ENCODE assay signal across 20 cellular contexts in the genomic region with DNA sequence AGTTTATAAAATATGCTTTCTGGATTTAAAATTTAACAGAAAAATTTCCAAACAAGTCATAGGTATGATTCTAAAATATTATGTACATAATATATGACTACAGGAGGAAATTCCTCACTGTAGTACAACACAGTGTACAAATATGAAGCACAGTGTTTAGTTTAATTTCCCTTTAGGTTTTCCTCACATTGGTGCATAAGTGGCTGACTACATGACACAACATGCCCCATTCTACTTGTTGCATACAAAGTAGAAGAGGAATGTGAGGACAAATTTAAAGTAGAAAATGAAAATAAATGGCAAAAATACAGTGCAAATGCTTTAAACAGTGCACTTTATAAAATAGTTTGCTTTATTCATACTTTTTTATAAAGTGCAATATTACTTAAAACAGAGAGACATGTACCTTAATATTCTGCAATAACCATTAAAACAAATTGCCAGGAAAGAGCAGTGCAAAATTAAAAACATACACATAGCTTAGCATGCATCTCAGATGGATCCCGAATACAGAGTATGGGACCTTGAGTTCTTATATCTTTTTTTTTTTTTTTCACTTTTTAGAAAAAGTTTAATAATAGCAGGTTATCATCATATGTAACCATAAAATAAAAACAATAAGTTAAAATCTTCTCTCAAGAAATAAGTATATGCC.
"Had no signal": no experiment of that assay in that cellular context is flagged by ENCODE, and none has a peak within 500 bp of the region (broad histone marks: within the 10 kb centered on the region; RNA-seq: fewer than 3 reads in every experiment).

No MANE protein-coding gene starts in this region.

- ATAC-seq: activated CD8-positive, alpha-beta T cell treated with anti-CD3 and anti-CD28 coated beads for 36 hours; activated T-cell treated with anti-CD3 and anti-CD28 coated beads, Interleukin-2, amount 50 U/mL, for 4 hours; natural killer cell; stimulated activated naive CD8-positive, alpha-beta T cell treated with anti-CD3 and anti-CD28 coated beads, Interleukin-15, Interleukin-2, amounts not matched to agents 100 U/mL and 50 U/mL, for 24 hours had no signal

- H3K4me1 ChIP-seq: adrenal gland had no signal

- H3K4me3 ChIP-seq: adrenal gland, gastroesophageal sphincter, right atrium auricular region, skin epidermis had no signal

- H3K9me3 ChIP-seq: adrenal gland, gastroesophageal sphincter, right atrium auricular region had no signal

- H3K36me3 ChIP-seq: adrenal gland, right atrium auricular region had no signal

- H3K27me3 ChIP-seq: adrenal gland, gastroesophageal sphincter, right atrium auricular region had no signal

- H3K27ac ChIP-seq: adrenal gland, right atrium auricular region had no signal

- DNase-seq: activated B cell treated with CpG ODN at 0.5 μM for 24 hours; activated CD4-positive, alpha-beta T cell treated with anti-CD3 and anti-CD28 coated beads for 48 hours; activated CD8-positive, alpha-beta T cell treated with anti-CD3 and anti-CD28 coated beads for 36 hours; activated effector memory CD4-positive, alpha-beta T cell treated with Interleukin-2 at 50 U/mL for 16 hours; activated naive CD4-positive, alpha-beta T cell treated with anti-CD3 and anti-CD28 coated beads, Interleukin-2, amount 50 U/mL, for 16 hours; activated T-cell treated with anti-CD3 and anti-CD28 coated beads, Interleukin-2, amount 50 U/mL, for 4 hours; adrenal gland; cortex of kidney; effector CD4-positive, alpha-beta T cell; islet precursor cell; left ventricle myocardium superior; natural killer cell; nucleus accumbens; stimulated activated CD4-positive, alpha-beta T cell treated with anti-CD3 and anti-CD28 coated beads, Interleukin-4, amount 100 ng/mL, for 4 hours; stimulated activated CD8-positive, alpha-beta memory T cell treated with anti-CD3 and anti-CD28 coated beads, Interleukin-4, amount 100 ng/mL, for 48 hours; stimulated activated naive CD8-positive, alpha-beta T cell treated with anti-CD3 and anti-CD28 coated beads, Interleukin-15, Interleukin-2, amounts not matched to agents 100 U/mL and 50 U/mL, for 24 hours; trophoblast cell had no signal
